In the genomic region with DNA sequence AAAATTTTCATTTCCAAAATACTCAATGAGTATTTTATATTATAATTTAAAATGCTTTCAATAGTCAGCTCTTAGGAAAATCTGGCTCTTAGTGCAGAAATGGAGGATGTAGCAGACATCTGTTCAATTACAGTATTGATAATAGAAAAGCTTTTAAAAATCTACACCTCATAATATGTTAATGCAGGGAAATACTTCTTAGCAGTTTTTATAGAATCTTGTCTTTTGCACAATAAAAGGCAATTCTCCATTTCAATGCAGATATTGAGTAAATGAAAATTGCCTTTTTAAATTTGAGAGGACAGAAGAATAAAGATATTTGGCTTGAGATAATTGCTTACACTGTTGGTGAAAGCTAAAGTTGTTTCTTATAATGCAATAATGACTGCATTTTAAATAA, we compare ENCODE assay signal across 3 cellular contexts.
"Had no signal": no experiment of that assay in that cellular context is flagged by ENCODE, and none has a peak within 500 bp of the region (broad histone marks: within the 10 kb centered on the region; RNA-seq: fewer than 3 reads in every experiment).

No MANE protein-coding gene starts in this region.

- ATAC-seq: GM12878 had no signal

- DNase-seq: GDM1, GF-D8 had no signal

- H3K4me3 ChIP-seq: GM12878 had no signal
